Comparison of ENCODE assay signal across 8 cellular contexts in genomic region chr18:48539406-48540328, GRCh38. TPM values are rescaled to one million over a fixed set of nuclear protein-coding genes. Genes with fewer than 3 reads are reported as not detected.
A peak's percentile ranks its signal among the peaks of the same experiment; 100 is the strongest.
DNase-seq lines count a peak whose midpoint lies in the region; ATAC-seq and TF ChIP-seq lines count a peak whose summit lies in the region.

No MANE protein-coding gene starts in this region.

- H3K27me3 ChIP-seq in HAP-1 (ENCODE audit: low read depth) (no peaks in the 10 kb centered on the region), neutrophil (peaks cover 18% of the 10 kb centered on the region)

- H3K27ac Mint-ChIP-seq in activated naive CD8-positive, alpha-beta T cell treated with anti-CD3 and anti-CD28 coated beads, Interleukin-2, amount 10 ng/mL, durations not matched to agents 7 days and 5 days = no peak overlapping the region
- peak overlapping the region; percentile 92 for H3K27ac Mint-ChIP-seq in glutamatergic neuron (ENCODE audit: unreplicated experiment)

- in situ Hi-C loops in HAP-1 (cut with MboI; ENCODE audit: low sequenced_read_pairs) = no loop called here

- peaks cover 24% of the 10 kb centered on the region for H3K27me3 Mint-ChIP-seq in activated naive CD8-positive, alpha-beta T cell treated with anti-CD3 and anti-CD28 coated beads, Interleukin-2, amount 10 ng/mL, durations not matched to agents 7 days and 5 days
- peaks cover 9% of the 10 kb centered on the region for H3K27me3 Mint-ChIP-seq in glutamatergic neuron (ENCODE audit: unreplicated experiment)

- peak overlapping the region; percentile 90 for H3K4me3 Mint-ChIP-seq in activated naive CD8-positive, alpha-beta T cell treated with anti-CD3 and anti-CD28 coated beads, Interleukin-2, amount 10 ng/mL, durations not matched to agents 7 days and 5 days
- H3K4me3 Mint-ChIP-seq in glutamatergic neuron (ENCODE audit: unreplicated experiment) = peak overlapping the region; percentile 90

- DNase-seq in AG08396 (ENCODE audit: low spot score) = peak; percentile 48
- DNase-seq in HAP-1 (ENCODE audit: low spot score in 2 of 2) = peak; percentile 50 to 70
- DNase-seq in RKO (ENCODE audit: low spot score) = peak; percentile 66
- peak; percentile 54 for DNase-seq in activated naive CD8-positive, alpha-beta T cell treated with anti-CD3 and anti-CD28 coated beads, Interleukin-2, amount 10 ng/mL, durations not matched to agents 7 days and 5 days
- peak; percentile 64 for DNase-seq in glutamatergic neuron
- no peak for DNase-seq in cortex of kidney (lab: John Stamatoyannopoulos, UW)

- H3K36me3 Mint-ChIP-seq in activated naive CD8-positive, alpha-beta T cell treated with anti-CD3 and anti-CD28 coated beads, Interleukin-2, amount 10 ng/mL, durations not matched to agents 7 days and 5 days = no peaks in the 10 kb centered on the region
- no peaks in the 10 kb centered on the region for H3K36me3 Mint-ChIP-seq in glutamatergic neuron (ENCODE audit: unreplicated experiment)

- POLR2A ChIA-PET in activated naive CD8-positive, alpha-beta T cell treated with anti-CD3 and anti-CD28 coated beads, Interleukin-2, amount 10 ng/mL, durations not matched to agents 7 days and 5 days (lab: Charles Lee) = no interaction called here

- peaks cover 5% of the 10 kb centered on the region; the same call in 1 of the 2 replicates for H3K36me3 ChIP-seq in HAP-1 (replicated peaks)
- no peaks in the 10 kb centered on the region for H3K36me3 ChIP-seq in neutrophil

- TF ChIP-seq CTCF in glutamatergic neuron (IDR thresholded peaks at IDR 0.05; ENCODE audit: partially characterized antibody, unreplicated experiment) (no peak), neutrophil (IDR thresholded peaks at IDR 0.05) (no peak)

- peaks cover 15% of the 10 kb centered on the region for H3K4me1 ChIP-seq in HAP-1
- H3K4me1 ChIP-seq in neutrophil (ENCODE audit: control insufficient read depth in 1 of 2, insufficient read depth in 1 of 2, low read depth in 1 of 2, low read length in 1 of 2) = peaks cover 21% of the 10 kb centered on the region in 2 experiments

- H3K9me3 ChIP-seq in HAP-1 = no peaks in the 10 kb centered on the region
- no peaks in the 10 kb centered on the region for H3K9me3 ChIP-seq in neutrophil

- peak overlapping the region; percentile 29 for H3K27ac ChIP-seq in neutrophil

- no peaks in the 10 kb centered on the region for H3K9me3 Mint-ChIP-seq in activated naive CD8-positive, alpha-beta T cell treated with anti-CD3 and anti-CD28 coated beads, Interleukin-2, amount 10 ng/mL, durations not matched to agents 7 days and 5 days
- H3K9me3 Mint-ChIP-seq in glutamatergic neuron (ENCODE audit: unreplicated experiment) = peaks cover 18% of the 10 kb centered on the region

- peak; percentile 17 for ATAC-seq in activated naive CD8-positive, alpha-beta T cell treated with anti-CD3 and anti-CD28 coated beads, Interleukin-2, amount 10 ng/mL, durations not matched to agents 7 days and 5 days (ENCODE audit: low read depth)
- no peak for ATAC-seq in HG02938 (IDR thresholded peaks at IDR 0.05; ENCODE audit: unreplicated experiment)

- H3K4me1 Mint-ChIP-seq in activated naive CD8-positive, alpha-beta T cell treated with anti-CD3 and anti-CD28 coated beads, Interleukin-2, amount 10 ng/mL, durations not matched to agents 7 days and 5 days = peaks cover 15% of the 10 kb centered on the region
- peaks cover 29% of the 10 kb centered on the region for H3K4me1 Mint-ChIP-seq in glutamatergic neuron (ENCODE audit: low read depth, unreplicated experiment)

- H3K4me3 ChIP-seq in HAP-1 (peak overlapping the region; percentile 91), neutrophil (ENCODE audit: low read depth in 1 of 2, low read length in 1 of 2) (peak overlapping the region; percentile 76 to 85)

RNA-seq across cellular contexts. Expression of gene CTIF, which starts 0.8 kb away (rescaled TPM):
- 1 to 10 TPM; 2.4 to 3.0 TPM for total RNA-seq in activated naive CD8-positive, alpha-beta T cell treated with anti-CD3 and anti-CD28 coated beads, Interleukin-2, amount 10 ng/mL, durations not matched to agents 7 days and 5 days
- total RNA-seq in glutamatergic neuron (ENCODE audit: unreplicated experiment) = 137 TPM

Comparison
In these comparisons a context has a peak if more than half of its experiments do, and no peak if none do; other contexts are left out.
1. RNA of gene CTIF, which starts 0.8 kb away (total RNA-seq): 137 TPM in glutamatergic neuron (single experiment); 2.4 to 3.0 TPM in activated naive CD8-positive, alpha-beta T cell treated with anti-CD3 and anti-CD28 coated beads, Interleukin-2, amount 10 ng/mL, durations not matched to agents 7 days and 5 days; every median in the first group is over 10 times any median in the second.